19 cellular contexts compared by ENCODE assay signal in the genomic region with DNA sequence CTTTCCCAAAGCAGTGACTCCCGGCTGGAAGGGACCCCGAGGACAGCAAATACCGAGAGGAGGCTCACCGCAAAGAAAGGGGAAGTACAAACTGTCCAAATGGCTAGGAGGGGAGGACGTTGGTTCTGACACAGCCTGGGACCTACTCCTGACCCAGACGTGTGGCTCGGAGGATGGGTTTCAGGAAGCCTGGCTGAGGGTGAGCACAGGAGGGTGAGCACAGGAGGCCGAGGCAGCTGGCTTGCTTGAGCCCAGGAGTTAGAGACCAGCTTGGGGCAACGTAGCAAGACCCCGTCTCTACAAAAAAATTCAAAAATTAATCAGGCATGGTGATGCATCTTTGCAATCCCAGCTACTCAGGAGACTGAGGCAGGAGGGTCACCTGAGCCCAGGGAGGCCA.
DNase-seq lines count a peak whose midpoint lies in the region; ATAC-seq and TF ChIP-seq lines count a peak whose summit lies in the region.
"Had no signal": no experiment of that assay in that cellular context is flagged by ENCODE, and none has a peak within 500 bp of the region (broad histone marks: within the 10 kb centered on the region; RNA-seq: fewer than 3 reads in every experiment).

No MANE protein-coding gene starts in this region.

- H3K27ac Mint-ChIP-seq in activated CD8-positive, alpha-beta memory T cell treated with anti-CD3 and anti-CD28 coated beads, Interleukin-2, amount 10 ng/mL, durations not matched to agents 7 days and 5 days: no peak overlapping the region
- H3K27ac Mint-ChIP-seq: CD4-positive, CD25-positive, alpha-beta regulatory T cell had no signal

- no peak for TF ChIP-seq POLR2A in NB4 (IDR thresholded peaks at IDR 0.05; ENCODE audit: extremely low read depth, insufficient read length)

- H3K36me3 ChIP-seq in upper lobe of right lung: no peaks in the 10 kb centered on the region
- H3K36me3 ChIP-seq: BE2C had no signal

- H3K4me1 Mint-ChIP-seq in activated CD8-positive, alpha-beta memory T cell treated with anti-CD3 and anti-CD28 coated beads, Interleukin-2, amount 10 ng/mL, durations not matched to agents 7 days and 5 days: no peaks in the 10 kb centered on the region

- H3K9me3 Mint-ChIP-seq in activated CD8-positive, alpha-beta memory T cell treated with anti-CD3 and anti-CD28 coated beads, Interleukin-2, amount 10 ng/mL, durations not matched to agents 7 days and 5 days (ENCODE audit: low read depth): no peaks in the 10 kb centered on the region
- H3K9me3 Mint-ChIP-seq: CD4-positive, CD25-positive, alpha-beta regulatory T cell had no signal

- H3K4me1 ChIP-seq in upper lobe of right lung: no peaks in the 10 kb centered on the region
- H3K4me1 ChIP-seq: BE2C had no signal

- ATAC-seq in activated CD8-positive, alpha-beta memory T cell treated with anti-CD3 and anti-CD28 coated beads, Interleukin-2, amount 10 ng/mL, durations not matched to agents 7 days and 5 days: no peak
- ATAC-seq in upper lobe of right lung (no peak), HG03196 (IDR thresholded peaks at IDR 0.05; ENCODE audit: unreplicated experiment) (no peak), GM19455 (IDR thresholded peaks at IDR 0.05; ENCODE audit: unreplicated experiment) (no peak)
- ATAC-seq: K562 had no signal

- intact Hi-C loops in upper lobe of right lung (cut with DNase I): no loop called here

- no peak overlapping the region for H3K27ac ChIP-seq in upper lobe of right lung

- H3K36me3 Mint-ChIP-seq in activated CD8-positive, alpha-beta memory T cell treated with anti-CD3 and anti-CD28 coated beads, Interleukin-2, amount 10 ng/mL, durations not matched to agents 7 days and 5 days: no peaks in the 10 kb centered on the region
- H3K36me3 Mint-ChIP-seq: CD4-positive, CD25-positive, alpha-beta regulatory T cell had no signal

- H3K4me3 Mint-ChIP-seq in activated CD8-positive, alpha-beta memory T cell treated with anti-CD3 and anti-CD28 coated beads, Interleukin-2, amount 10 ng/mL, durations not matched to agents 7 days and 5 days: no peak overlapping the region
- H3K4me3 Mint-ChIP-seq: CD4-positive, CD25-positive, alpha-beta regulatory T cell had no signal

- no peaks in the 10 kb centered on the region for H3K27me3 ChIP-seq in upper lobe of right lung
- H3K27me3 ChIP-seq: BE2C had no signal

- peak; percentile 2 for DNase-seq in activated CD8-positive, alpha-beta memory T cell treated with anti-CD3 and anti-CD28 coated beads, Interleukin-2, amount 50 U/mL, for 48 hours
- no peak for DNase-seq in activated CD8-positive, alpha-beta memory T cell treated with anti-CD3 and anti-CD28 coated beads, Interleukin-2, amount 10 ng/mL, durations not matched to agents 7 days and 5 days
- peak; percentile 15 for DNase-seq in NB4 (ENCODE audit: low read depth)
- DNase-seq in mesenteric fat pad (ENCODE audit: low spot score): peak; percentile 60
- peak; percentile 22 for DNase-seq in upper lobe of right lung
- DNase-seq: BE2C; CD4-positive, CD25-positive, alpha-beta regulatory T cell; COR-L47; GDM1; GOT3; NCI-H1694 treated with DMSO at 0.1 percent for 48 hours; NCI-H2107; NCI-H2227 treated with DMSO at 0.1 percent for 48 hours; NCI-H524; RPMI8226; SHP77 treated with DMSO at 0.1 percent for 48 hours had no signal

- H3K27me3 Mint-ChIP-seq in activated CD8-positive, alpha-beta memory T cell treated with anti-CD3 and anti-CD28 coated beads, Interleukin-2, amount 10 ng/mL, durations not matched to agents 7 days and 5 days: peaks cover 4% of the 10 kb centered on the region

- CTCF ChIA-PET in activated CD8-positive, alpha-beta memory T cell treated with anti-CD3 and anti-CD28 coated beads, Interleukin-2, amount 10 ng/mL, durations not matched to agents 7 days and 5 days (lab: Charles Lee): no interaction called here

- no peak overlapping the region for H3K4me3 ChIP-seq in NB4 (ENCODE audit: low read depth, low read length)
- H3K4me3 ChIP-seq in upper lobe of right lung: no peak overlapping the region
- H3K4me3 ChIP-seq: K562 had no signal

- no peak for TF ChIP-seq CTCF in NB4 (IDR thresholded peaks at IDR 0.05; ENCODE audit: low read depth, low read length)
- no peak for TF ChIP-seq CTCF in upper lobe of right lung (IDR thresholded peaks at IDR 0.05)

- H3K9me3 ChIP-seq in upper lobe of right lung: no peaks in the 10 kb centered on the region
